In genomic region chr11:10750838-10751580, GRCh38 we compare ENCODE assay signal across 1 cellular context.
TF ChIP-seq lines count a peak whose summit lies in the region.

TSS of gene CTR9 (plus strand) at chr11:10751246. CDS start at chr11:10751413, 167 bp downstream.

TF ChIP-seq in HepG2, 621 proteins besides CTCF, POLR2A, EP300 and RAD21 (continued from another document and continues in another):
- TF ChIP-seq MEIS2 (CRISPR knock-in tag; IDR thresholded peaks at IDR 0.05): peak; percentile 83
- peak; percentile 84; the same call in 1 of the 2 replicates for TF ChIP-seq ZNF367 (CRISPR knock-in tag; IDR thresholded peaks at IDR 0.05; ENCODE audit: borderline replicate concordance)
- no peak for TF ChIP-seq JUNB (CRISPR knock-in tag; IDR thresholded peaks at IDR 0.05; ENCODE audit: borderline replicate concordance)
- 0 out of 2 replicates have a peak, but pooled peaks have one; percentile 41 for TF ChIP-seq AKAP8 (CRISPR knock-in tag; IDR thresholded peaks at IDR 0.05)
- TF ChIP-seq ZNF569 (CRISPR knock-in tag; IDR thresholded peaks at IDR 0.05; ENCODE audit: borderline replicate concordance): no peak
- peak; percentile 42; the same call in 1 of the 2 replicates for TF ChIP-seq ARID3A (IDR thresholded peaks at IDR 0.05; ENCODE audit: low read depth, low read length)
- TF ChIP-seq TFE3 (CRISPR knock-in tag; IDR thresholded peaks at IDR 0.05): peak; percentile 70
- no peak for TF ChIP-seq FOXA1 (IDR thresholded peaks at IDR 0.05)
- TF ChIP-seq FOXA1 (CRISPR knock-in tag; IDR thresholded peaks at IDR 0.05): peak; percentile 33; the same call in 1 of the 2 replicates
- TF ChIP-seq ZSCAN21 (CRISPR knock-in tag; IDR thresholded peaks at IDR 0.05; ENCODE audit: borderline replicate concordance): peak; percentile 67; the same call in 1 of the 2 replicates
- no peak for TF ChIP-seq GLMP (CRISPR knock-in tag; IDR thresholded peaks at IDR 0.05; ENCODE audit: borderline replicate concordance)
- peak; percentile 90 for TF ChIP-seq SP5 (CRISPR knock-in tag; IDR thresholded peaks at IDR 0.05; ENCODE audit: borderline replicate concordance, low read depth)
- no peak for TF ChIP-seq PAF1 (CRISPR knock-in tag; IDR thresholded peaks at IDR 0.05)
- peak; percentile 75 for TF ChIP-seq DBP (CRISPR knock-in tag; IDR thresholded peaks at IDR 0.05; ENCODE audit: not compliant biosample characterization)
- peak; percentile 92 for TF ChIP-seq ZNF552 (CRISPR knock-in tag; IDR thresholded peaks at IDR 0.05; ENCODE audit: borderline replicate concordance)
- no peak for TF ChIP-seq ATF6 (CRISPR knock-in tag; conservative IDR thresholded peaks at IDR 0.05)
- TF ChIP-seq TBX2 (CRISPR knock-in tag; IDR thresholded peaks at IDR 0.05; ENCODE audit: borderline replicate concordance): peak; percentile 88; the same call in 1 of the 2 replicates
- no peak; the same call in 1 of the 2 replicates for TF ChIP-seq AHDC1 (CRISPR knock-in tag; IDR thresholded peaks at IDR 0.05; ENCODE audit: borderline replicate concordance)
- peak; percentile 51; the same call in 1 of the 2 replicates for TF ChIP-seq TMF1 (CRISPR knock-in tag; IDR thresholded peaks at IDR 0.05; ENCODE audit: low read depth)
- peak; percentile 41; the same call in 1 of the 2 replicates for TF ChIP-seq GATAD2A (CRISPR knock-in tag; IDR thresholded peaks at IDR 0.05)
- peak; percentile 73; the same call in 1 of the 2 replicates for TF ChIP-seq MIER3 (CRISPR knock-in tag; IDR thresholded peaks at IDR 0.05; ENCODE audit: borderline replicate concordance)
- no peak for TF ChIP-seq PLRG1 (conservative IDR thresholded peaks at IDR 0.05)
- no peak for TF ChIP-seq CBX2 (IDR thresholded peaks at IDR 0.05; ENCODE audit: low read depth, low read length)
- TF ChIP-seq CBX2 (CRISPR knock-in tag; IDR thresholded peaks at IDR 0.05; ENCODE audit: low read depth): no peak
- TF ChIP-seq NR1H2 (CRISPR knock-in tag; IDR thresholded peaks at IDR 0.05; ENCODE audit: borderline replicate concordance, low read depth): no peak
- peak; percentile 58; the same call in 1 of the 2 replicates for TF ChIP-seq ZKSCAN5 (CRISPR knock-in tag; IDR thresholded peaks at IDR 0.05)
- TF ChIP-seq GABPB1 (CRISPR knock-in tag; IDR thresholded peaks at IDR 0.05): peak; percentile 100
- peak; percentile 66; the same call in 1 of the 2 replicates for TF ChIP-seq ZNF292 (CRISPR knock-in tag; IDR thresholded peaks at IDR 0.05; ENCODE audit: borderline replicate concordance, low read depth)
- TF ChIP-seq SKI (IDR thresholded peaks at IDR 0.05; ENCODE audit: partially characterized antibody): peak; percentile 50
- peak; percentile 93; the same call in 1 of the 2 replicates for TF ChIP-seq ZNF275 (CRISPR knock-in tag; IDR thresholded peaks at IDR 0.05; ENCODE audit: borderline replicate concordance)
- no peak for TF ChIP-seq ATM (IDR thresholded peaks at IDR 0.05; ENCODE audit: borderline replicate concordance)
- no peak for TF ChIP-seq GRHL1 (CRISPR knock-in tag; conservative IDR thresholded peaks at IDR 0.05)
- no peak for TF ChIP-seq MLX (CRISPR knock-in tag; IDR thresholded peaks at IDR 0.05)
- 0 out of 2 replicates have a peak, but pooled peaks have one; percentile 24 for TF ChIP-seq ZNF724P (CRISPR knock-in tag; IDR thresholded peaks at IDR 0.05; ENCODE audit: borderline replicate concordance)
- TF ChIP-seq ZNF781 (CRISPR knock-in tag; IDR thresholded peaks at IDR 0.05; ENCODE audit: borderline replicate concordance, not compliant biosample characterization): peak; percentile 35
